ENCODE assay signal across 1 cellular context in genomic region chr6:4102687-4103244, GRCh38.
A peak's percentile ranks its signal among the peaks of the same experiment; 100 is the strongest.
TF ChIP-seq lines count a peak whose summit lies in the region.

No MANE protein-coding gene starts in this region.

TF ChIP-seq in HepG2, 621 proteins besides CTCF, POLR2A, EP300 and RAD21 (continued from another document and continues in another):
- TF ChIP-seq ZNF318 (CRISPR knock-in tag; IDR thresholded peaks at IDR 0.05) (no peak; the same call in 1 of the 2 replicates), PAX8 (CRISPR knock-in tag; IDR thresholded peaks at IDR 0.05; ENCODE audit: borderline replicate concordance) (no peak), KLF13 (CRISPR knock-in tag; IDR thresholded peaks at IDR 0.05) (no peak), NCOA1 (CRISPR knock-in tag; IDR thresholded peaks at IDR 0.05) (peak; percentile 47; the same call in 1 of the 2 replicates), KDM1A (CRISPR knock-in tag; IDR thresholded peaks at IDR 0.05) (peak; percentile 58; the same call in 1 of the 2 replicates), THRA (CRISPR knock-in tag; IDR thresholded peaks at IDR 0.05; ENCODE audit: borderline replicate concordance) (peak; percentile 91), ZBTB10 (CRISPR knock-in tag; IDR thresholded peaks at IDR 0.05; ENCODE audit: borderline replicate concordance) (peak; percentile 62; the same call in 1 of the 2 replicates), ZNF83 (CRISPR knock-in tag; IDR thresholded peaks at IDR 0.05; ENCODE audit: borderline replicate concordance) (no peak), STAG1 (CRISPR knock-in tag; IDR thresholded peaks at IDR 0.05) (no peak; the same call in 1 of the 2 replicates), NKX3-1 (CRISPR knock-in tag; IDR thresholded peaks at IDR 0.05) (no peak), NFRKB (IDR thresholded peaks at IDR 0.05) (no peak), PRDM10 (CRISPR knock-in tag; IDR thresholded peaks at IDR 0.05; ENCODE audit: low read depth) (peak; percentile 74), ZFP1 (CRISPR knock-in tag; IDR thresholded peaks at IDR 0.05) (peak; percentile 95), ZNF768 (CRISPR knock-in tag; IDR thresholded peaks at IDR 0.05) (no peak), HNRNPUL1 (IDR thresholded peaks at IDR 0.05; ENCODE audit: low read depth, low read length) (no peak), ZNF383 (CRISPR knock-in tag; IDR thresholded peaks at IDR 0.05; ENCODE audit: borderline replicate concordance) (no peak), ZNF839 (CRISPR knock-in tag; IDR thresholded peaks at IDR 0.05; ENCODE audit: borderline replicate concordance) (no peak), ZNF253 (CRISPR knock-in tag; IDR thresholded peaks at IDR 0.05; ENCODE audit: borderline replicate concordance) (no peak), ZFYVE20 (CRISPR knock-in tag; IDR thresholded peaks at IDR 0.05; ENCODE audit: borderline replicate concordance, low read depth) (no peak), SIX1 (CRISPR knock-in tag; IDR thresholded peaks at IDR 0.05; ENCODE audit: borderline replicate concordance) (peak; percentile 80; the same call in 1 of the 2 replicates), THAP7 (CRISPR knock-in tag; IDR thresholded peaks at IDR 0.05) (no peak), HDAC6 (IDR thresholded peaks at IDR 0.05; ENCODE audit: low read depth, low read length) (no peak), TEF (CRISPR knock-in tag; IDR thresholded peaks at IDR 0.05) (no peak), CHD4 (IDR thresholded peaks at IDR 0.05; ENCODE audit: borderline replicate concordance, low read length) (no peak), JUN (CRISPR knock-in tag; IDR thresholded peaks at IDR 0.05) (peak; percentile 82; the same call in 1 of the 2 replicates), ZNF614 (CRISPR knock-in tag; IDR thresholded peaks at IDR 0.05; ENCODE audit: borderline replicate concordance) (peak; percentile 98; the same call in 1 of the 2 replicates), HNRNPL (IDR thresholded peaks at IDR 0.05; ENCODE audit: low read depth, low read length) (no peak), ZNF563 (CRISPR knock-in tag; IDR thresholded peaks at IDR 0.05) (peak; percentile 35; the same call in 1 of the 2 replicates), PAWR (CRISPR knock-in tag; IDR thresholded peaks at IDR 0.05; ENCODE audit: borderline replicate concordance) (no peak), CCDC6 (CRISPR knock-in tag; IDR thresholded peaks at IDR 0.05) (peak; percentile 80; the same call in 1 of the 2 replicates), MED8 (CRISPR knock-in tag; IDR thresholded peaks at IDR 0.05; ENCODE audit: insufficient replicate concordance) (peak; percentile 43), ZFP82 (CRISPR knock-in tag; IDR thresholded peaks at IDR 0.05; ENCODE audit: borderline replicate concordance) (no peak; the same call in 1 of the 2 replicates), SALL2 (CRISPR knock-in tag; IDR thresholded peaks at IDR 0.05) (no peak; the same call in 1 of the 2 replicates), ZFP91 (CRISPR knock-in tag; IDR thresholded peaks at IDR 0.05; ENCODE audit: borderline replicate concordance) (peak; percentile 60; the same call in 1 of the 2 replicates), ZSCAN9 (CRISPR knock-in tag; IDR thresholded peaks at IDR 0.05; ENCODE audit: borderline replicate concordance) (peak; percentile 95; the same call in 1 of the 2 replicates), CHCHD3 (CRISPR knock-in tag; IDR thresholded peaks at IDR 0.05) (no peak), GABPA (IDR thresholded peaks at IDR 0.05; ENCODE audit: low read depth, low read length) (no peak), GABPA (CRISPR knock-in tag; IDR thresholded peaks at IDR 0.05; ENCODE audit: low read depth) (peak; percentile 67), ZNF788 (CRISPR knock-in tag; IDR thresholded peaks at IDR 0.05; ENCODE audit: borderline replicate concordance) (peak; percentile 86; the same call in 1 of the 2 replicates), SYNCRIP (IDR thresholded peaks at IDR 0.05; ENCODE audit: insufficient read depth, low read depth, low read length) (no peak)
